Comparison of ENCODE assay signal across 7 cellular contexts in the genomic region with DNA sequence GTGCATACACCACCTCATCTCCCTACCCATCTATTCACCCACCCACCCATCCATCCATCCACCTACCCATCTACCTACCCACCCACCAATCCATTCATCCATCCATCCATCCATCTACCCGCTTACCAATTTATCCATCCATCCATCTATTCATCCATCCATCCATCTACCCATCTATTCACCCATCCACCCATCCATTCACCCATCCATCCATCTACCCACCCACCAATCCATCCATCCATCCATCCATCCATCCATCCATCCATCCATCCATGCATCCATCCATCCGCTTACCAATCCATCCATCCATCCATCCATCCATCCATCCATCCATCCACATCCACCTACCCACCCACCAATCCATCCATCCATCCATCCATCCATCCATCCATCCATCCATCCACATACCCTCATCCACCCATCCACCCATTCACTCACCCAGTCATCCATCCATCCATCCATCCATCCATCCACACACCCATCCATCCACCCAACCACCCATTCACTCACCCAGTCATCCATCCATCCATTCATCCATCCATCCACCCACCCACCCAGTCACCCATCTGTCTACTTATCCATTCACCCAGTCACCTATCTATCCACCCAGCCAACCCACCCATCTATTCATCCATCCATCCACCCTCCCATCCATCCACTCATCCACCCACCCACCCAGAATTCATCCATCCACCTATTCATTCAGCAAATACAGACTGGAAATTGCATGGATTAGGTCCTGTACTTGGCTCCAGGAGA.
"Had no signal": no experiment of that assay in that cellular context is flagged by ENCODE, and none has a peak within 500 bp of the region (broad histone marks: within the 10 kb centered on the region; RNA-seq: fewer than 3 reads in every experiment).

No MANE protein-coding gene starts in this region.

- H3K4me2 ChIP-seq: GM23338, KMS-11 had no signal

- H3K27me3 Mint-ChIP-seq: IgD-negative memory B cell had no signal

- H3K4me3 ChIP-seq: GM23338, HAP-1 had no signal

- H3K9me3 Mint-ChIP-seq: IgD-negative memory B cell had no signal

- ATAC-seq: GM23338, HCT116 had no signal

- H3K27ac Mint-ChIP-seq: GM23338, IgD-negative memory B cell had no signal

- H3K4me1 ChIP-seq: HAP-1 had no signal

- H3K27ac ChIP-seq: KMS-11 had no signal

- DNase-seq: H7, KBM-7 had no signal

- H3K36me3 Mint-ChIP-seq: IgD-negative memory B cell had no signal

- H3K4me1 Mint-ChIP-seq: GM23338 had no signal

- H3K9ac ChIP-seq: KMS-11 had no signal

- H3K36me3 ChIP-seq: HAP-1 had no signal

- H2AFZ ChIP-seq: GM23338 had no signal

- H3K4me3 Mint-ChIP-seq: GM23338 had no signal
